2 cellular contexts compared by ENCODE assay signal in the genomic region with DNA sequence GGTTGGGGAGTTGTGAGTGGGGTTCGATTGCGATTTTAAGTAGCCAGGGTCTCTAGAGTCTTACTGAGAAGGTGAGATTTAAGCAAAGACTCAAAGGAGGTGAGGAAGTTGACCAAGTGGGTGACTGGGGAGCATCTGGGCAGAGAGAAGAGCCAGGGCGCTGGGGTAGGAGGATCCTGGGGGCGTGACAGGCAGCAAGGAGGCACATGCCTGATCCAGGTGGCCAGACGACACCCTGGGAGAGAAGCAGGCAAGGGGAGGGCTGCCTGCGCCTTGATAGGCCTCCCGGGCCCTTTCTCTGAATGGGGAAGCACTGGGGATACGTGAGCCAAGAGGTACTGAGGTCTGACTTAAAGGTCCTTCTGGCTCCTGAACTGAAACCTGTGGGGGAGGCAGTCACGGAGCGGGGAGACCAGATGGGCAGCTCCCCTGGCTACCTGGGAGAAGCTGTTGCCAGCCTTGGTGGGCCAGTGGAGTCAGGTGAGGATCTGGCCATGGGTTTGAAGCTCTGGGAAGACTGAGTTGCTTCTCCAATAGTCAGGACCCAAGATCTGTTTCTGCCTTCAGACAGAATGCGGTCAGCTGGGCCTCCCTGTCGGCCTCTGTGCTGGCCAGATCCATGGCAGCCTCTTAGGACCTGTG.
TF ChIP-seq lines count a peak whose summit lies in the region.

No MANE protein-coding gene starts in this region.

TF ChIP-seq in GM23338, 12 proteins besides CTCF, POLR2A, EP300 and RAD21:
- TF ChIP-seq EZH2 (IDR thresholded peaks at IDR 0.05; ENCODE audit: low read depth, unreplicated experiment) (no peak), NANOG (IDR thresholded peaks at IDR 0.05; ENCODE audit: borderline replicate concordance) (no peak), JUNB (IDR thresholded peaks at IDR 0.05; ENCODE audit: unreplicated experiment) (no peak)

TF ChIP-seq in K562, 482 proteins besides CTCF, POLR2A, EP300 and RAD21 (continues in another document):
- TF ChIP-seq DIDO1 (tag; IDR thresholded peaks at IDR 0.05; ENCODE audit: low read depth) (no peak), POLR2B (IDR thresholded peaks at IDR 0.05; ENCODE audit: low read depth, partially characterized antibody) (peak; percentile 8), ZNF407 (IDR thresholded peaks at IDR 0.05; ENCODE audit: low read depth) (no peak), ZNF184 (CRISPR knock-in tag; IDR thresholded peaks at IDR 0.05) (no peak), CBFA2T3 (IDR thresholded peaks at IDR 0.05) (no peak), OTX1 (CRISPR knock-in tag; IDR thresholded peaks at IDR 0.05) (0 out of 2 replicates have a peak, but pooled peaks have one; percentile 56), MECOM (CRISPR knock-in tag; IDR thresholded peaks at IDR 0.05) (no peak), ARID1B (IDR thresholded peaks at IDR 0.05) (0 out of 2 replicates have a peak, but pooled peaks have one; percentile 1), ZNF445 (CRISPR knock-in tag; IDR thresholded peaks at IDR 0.05; ENCODE audit: low read depth) (no peak), ZNF609 (CRISPR knock-in tag; IDR thresholded peaks at IDR 0.05; ENCODE audit: borderline replicate concordance) (peak; percentile 71; the same call in 1 of the 2 replicates), HEY1 (CRISPR knock-in tag; IDR thresholded peaks at IDR 0.05; ENCODE audit: borderline replicate concordance) (no peak), ZNF830 (CRISPR knock-in tag; IDR thresholded peaks at IDR 0.05) (0 out of 2 replicates have a peak, but pooled peaks have one; percentile 19), SRSF3 (IDR thresholded peaks at IDR 0.05; ENCODE audit: insufficient read depth, low read length) (no peak), BHLHE40 (IDR thresholded peaks at IDR 0.05; ENCODE audit: low read length) (no peak), POLR2AphosphoS5 (IDR thresholded peaks at IDR 0.05; ENCODE audit: control insufficient read depth, insufficient read depth, low read depth, low read length) (peak; percentile 5; the same call in 1 of the 2 replicates), POU5F1 (IDR thresholded peaks at IDR 0.05; ENCODE audit: borderline replicate concordance, low read depth, low read length, partially characterized antibody) (no peak), MYC (IDR thresholded peaks at IDR 0.05; ENCODE audit: low read depth, low read length) (peak; percentile 25; the same call in 1 of the 2 replicates), MYC (CRISPR knock-in tag; IDR thresholded peaks at IDR 0.05; ENCODE audit: borderline replicate concordance, low read depth) (no peak), KLF16 (IDR thresholded peaks at IDR 0.05) (no peak), ZFX (CRISPR knock-in tag; IDR thresholded peaks at IDR 0.05) (peak; percentile 51; the same call in 1 of the 2 replicates), ZNF347 (CRISPR knock-in tag; IDR thresholded peaks at IDR 0.05; ENCODE audit: low read depth) (no peak), MAX (CRISPR knock-in tag; IDR thresholded peaks at IDR 0.05) (peak; percentile 70), SIN3A (IDR thresholded peaks at IDR 0.05; ENCODE audit: borderline replicate concordance in 2 of 2, control insufficient read depth in 1 of 2, low read depth in 2 of 2, low read length in 2 of 2) (peak in 1 of 2 experiments; percentile 51; a peak in 1 of 4 replicates), ZNF140 (CRISPR knock-in tag; IDR thresholded peaks at IDR 0.05) (no peak)
- TF ChIP-seq, protein P1, sequence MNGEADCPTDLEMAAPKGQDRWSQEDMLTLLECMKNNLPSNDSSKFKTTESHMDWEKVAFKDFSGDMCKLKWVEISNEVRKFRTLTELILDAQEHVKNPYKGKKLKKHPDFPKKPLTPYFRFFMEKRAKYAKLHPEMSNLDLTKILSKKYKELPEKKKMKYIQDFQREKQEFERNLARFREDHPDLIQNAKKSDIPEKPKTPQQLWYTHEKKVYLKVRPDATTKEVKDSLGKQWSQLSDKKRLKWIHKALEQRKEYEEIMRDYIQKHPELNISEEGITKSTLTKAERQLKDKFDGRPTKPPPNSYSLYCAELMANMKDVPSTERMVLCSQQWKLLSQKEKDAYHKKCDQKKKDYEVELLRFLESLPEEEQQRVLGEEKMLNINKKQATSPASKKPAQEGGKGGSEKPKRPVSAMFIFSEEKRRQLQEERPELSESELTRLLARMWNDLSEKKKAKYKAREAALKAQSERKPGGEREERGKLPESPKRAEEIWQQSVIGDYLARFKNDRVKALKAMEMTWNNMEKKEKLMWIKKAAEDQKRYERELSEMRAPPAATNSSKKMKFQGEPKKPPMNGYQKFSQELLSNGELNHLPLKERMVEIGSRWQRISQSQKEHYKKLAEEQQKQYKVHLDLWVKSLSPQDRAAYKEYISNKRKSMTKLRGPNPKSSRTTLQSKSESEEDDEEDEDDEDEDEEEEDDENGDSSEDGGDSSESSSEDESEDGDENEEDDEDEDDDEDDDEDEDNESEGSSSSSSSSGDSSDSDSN (IDR thresholded peaks at IDR 0.05; ENCODE audit: borderline replicate concordance in 1 of 2, low read depth in 2 of 2, low read length in 2 of 2) = no peak
- TF ChIP-seq, protein P2, sequence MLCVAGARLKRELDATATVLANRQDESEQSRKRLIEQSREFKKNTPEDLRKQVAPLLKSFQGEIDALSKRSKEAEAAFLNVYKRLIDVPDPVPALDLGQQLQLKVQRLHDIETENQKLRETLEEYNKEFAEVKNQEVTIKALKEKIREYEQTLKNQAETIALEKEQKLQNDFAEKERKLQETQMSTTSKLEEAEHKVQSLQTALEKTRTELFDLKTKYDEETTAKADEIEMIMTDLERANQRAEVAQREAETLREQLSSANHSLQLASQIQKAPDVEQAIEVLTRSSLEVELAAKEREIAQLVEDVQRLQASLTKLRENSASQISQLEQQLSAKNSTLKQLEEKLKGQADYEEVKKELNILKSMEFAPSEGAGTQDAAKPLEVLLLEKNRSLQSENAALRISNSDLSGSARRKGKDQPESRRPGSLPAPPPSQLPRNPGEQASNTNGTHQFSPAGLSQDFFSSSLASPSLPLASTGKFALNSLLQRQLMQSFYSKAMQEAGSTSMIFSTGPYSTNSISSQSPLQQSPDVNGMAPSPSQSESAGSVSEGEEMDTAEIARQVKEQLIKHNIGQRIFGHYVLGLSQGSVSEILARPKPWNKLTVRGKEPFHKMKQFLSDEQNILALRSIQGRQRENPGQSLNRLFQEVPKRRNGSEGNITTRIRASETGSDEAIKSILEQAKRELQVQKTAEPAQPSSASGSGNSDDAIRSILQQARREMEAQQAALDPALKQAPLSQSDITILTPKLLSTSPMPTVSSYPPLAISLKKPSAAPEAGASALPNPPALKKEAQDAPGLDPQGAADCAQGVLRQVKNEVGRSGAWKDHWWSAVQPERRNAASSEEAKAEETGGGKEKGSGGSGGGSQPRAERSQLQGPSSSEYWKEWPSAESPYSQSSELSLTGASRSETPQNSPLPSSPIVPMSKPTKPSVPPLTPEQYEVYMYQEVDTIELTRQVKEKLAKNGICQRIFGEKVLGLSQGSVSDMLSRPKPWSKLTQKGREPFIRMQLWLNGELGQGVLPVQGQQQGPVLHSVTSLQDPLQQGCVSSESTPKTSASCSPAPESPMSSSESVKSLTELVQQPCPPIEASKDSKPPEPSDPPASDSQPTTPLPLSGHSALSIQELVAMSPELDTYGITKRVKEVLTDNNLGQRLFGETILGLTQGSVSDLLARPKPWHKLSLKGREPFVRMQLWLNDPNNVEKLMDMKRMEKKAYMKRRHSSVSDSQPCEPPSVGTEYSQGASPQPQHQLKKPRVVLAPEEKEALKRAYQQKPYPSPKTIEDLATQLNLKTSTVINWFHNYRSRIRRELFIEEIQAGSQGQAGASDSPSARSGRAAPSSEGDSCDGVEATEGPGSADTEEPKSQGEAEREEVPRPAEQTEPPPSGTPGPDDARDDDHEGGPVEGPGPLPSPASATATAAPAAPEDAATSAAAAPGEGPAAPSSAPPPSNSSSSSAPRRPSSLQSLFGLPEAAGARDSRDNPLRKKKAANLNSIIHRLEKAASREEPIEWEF (CRISPR knock-in tag; IDR thresholded peaks at IDR 0.05) = no peak
- TF ChIP-seq, protein P3, sequence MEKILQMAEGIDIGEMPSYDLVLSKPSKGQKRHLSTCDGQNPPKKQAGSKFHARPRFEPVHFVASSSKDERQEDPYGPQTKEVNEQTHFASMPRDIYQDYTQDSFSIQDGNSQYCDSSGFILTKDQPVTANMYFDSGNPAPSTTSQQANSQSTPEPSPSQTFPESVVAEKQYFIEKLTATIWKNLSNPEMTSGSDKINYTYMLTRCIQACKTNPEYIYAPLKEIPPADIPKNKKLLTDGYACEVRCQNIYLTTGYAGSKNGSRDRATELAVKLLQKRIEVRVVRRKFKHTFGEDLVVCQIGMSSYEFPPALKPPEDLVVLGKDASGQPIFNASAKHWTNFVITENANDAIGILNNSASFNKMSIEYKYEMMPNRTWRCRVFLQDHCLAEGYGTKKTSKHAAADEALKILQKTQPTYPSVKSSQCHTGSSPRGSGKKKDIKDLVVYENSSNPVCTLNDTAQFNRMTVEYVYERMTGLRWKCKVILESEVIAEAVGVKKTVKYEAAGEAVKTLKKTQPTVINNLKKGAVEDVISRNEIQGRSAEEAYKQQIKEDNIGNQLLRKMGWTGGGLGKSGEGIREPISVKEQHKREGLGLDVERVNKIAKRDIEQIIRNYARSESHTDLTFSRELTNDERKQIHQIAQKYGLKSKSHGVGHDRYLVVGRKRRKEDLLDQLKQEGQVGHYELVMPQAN (IDR thresholded peaks at IDR 0.05; ENCODE audit: borderline replicate concordance) = peak; percentile 44; the same call in 1 of the 2 replicates
